10 cellular contexts compared by ENCODE assay signal in the genomic region with DNA sequence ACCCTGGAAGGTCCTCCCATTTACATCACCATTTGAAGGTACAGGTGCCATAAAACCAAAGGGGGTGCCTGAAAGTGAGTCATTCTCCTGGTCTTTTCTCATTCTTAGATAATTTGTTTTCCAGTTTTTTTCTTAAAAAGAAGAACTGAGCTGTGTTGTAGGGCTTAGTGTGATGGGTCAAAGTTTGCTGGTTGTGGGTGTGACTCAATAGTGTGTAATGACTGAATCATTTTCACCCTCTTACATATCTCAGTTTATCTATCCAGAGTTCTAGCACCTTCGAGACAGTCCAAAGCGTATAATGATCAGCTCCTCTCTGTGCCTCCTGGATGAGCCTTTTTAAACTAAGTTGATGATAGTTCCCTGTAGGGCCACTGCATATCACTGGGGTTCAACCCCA. TPM values are rescaled to one million over a fixed set of nuclear protein-coding genes. Genes with fewer than 3 reads are reported as not detected.
"Had no signal": no experiment of that assay in that cellular context is flagged by ENCODE, and none has a peak within 500 bp of the region (broad histone marks: within the 10 kb centered on the region; RNA-seq: fewer than 3 reads in every experiment).

No MANE protein-coding gene starts in this region.

- H3K36me3 ChIP-seq: HAP-1 had no signal

- H3K9me3 ChIP-seq: HAP-1 had no signal

- H3K4me3 ChIP-seq: GM23248, HAP-1 had no signal

- H3K9me3 Mint-ChIP-seq: IgD-negative memory B cell had no signal

- H3K4me1 Mint-ChIP-seq: IgD-negative memory B cell had no signal

- H3K36me3 Mint-ChIP-seq: IgD-negative memory B cell had no signal

- DNase-seq: GM23248, GOT3, H7, HFFc6 had no signal

- H3K4me1 ChIP-seq: HAP-1 had no signal

- H3K27me3 Mint-ChIP-seq: IgD-negative memory B cell had no signal

- ATAC-seq: HCT116, HepG2 had no signal

- H3K27ac ChIP-seq: GM23248, HL-60 had no signal

- H3K27ac Mint-ChIP-seq: HFFc6, IgD-negative memory B cell had no signal

- H3K4me3 Mint-ChIP-seq: HFFc6, IgD-negative memory B cell had no signal

RNA-seq across cellular contexts. Expression of a gene that starts 32.6 kb away (rescaled TPM):
- total RNA-seq: H7, HT1080 had no signal
- polyA plus RNA-seq: IgD-negative memory B cell had no signal
